ENCODE assay signal across 17 cellular contexts in the genomic region with DNA sequence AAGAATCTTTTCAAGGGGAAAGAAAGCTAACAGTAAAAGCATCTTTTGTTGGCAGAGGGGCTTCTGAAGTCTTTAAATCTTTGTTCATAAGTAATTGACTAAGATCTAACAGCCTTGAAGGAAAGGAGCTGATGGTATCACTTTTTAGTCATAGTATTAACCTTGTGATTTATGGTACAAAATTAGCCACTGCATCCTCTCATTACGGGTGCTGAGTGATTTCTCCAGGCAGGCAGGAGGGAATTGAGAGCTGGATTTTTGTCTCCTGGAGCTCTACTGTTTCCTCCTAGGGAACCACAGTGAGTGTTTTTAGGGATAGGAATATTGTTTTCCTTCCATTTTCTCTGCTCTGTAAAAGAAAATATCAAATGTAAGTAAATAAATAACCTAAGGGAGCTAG.
DNase-seq lines count a peak whose midpoint lies in the region; ATAC-seq, FAIRE-seq and TF ChIP-seq lines count a peak whose summit lies in the region.
"Had no signal": no experiment of that assay in that cellular context is flagged by ENCODE, and none has a peak within 500 bp of the region (broad histone marks: within the 10 kb centered on the region; RNA-seq: fewer than 3 reads in every experiment).

No MANE protein-coding gene starts in this region.

- H3K27ac Mint-ChIP-seq in activated T-cell treated with anti-CD3 and anti-CD28 coated beads, Interleukin-2, amount 50 U/mL, for 72 hours, result no peak overlapping the region

- DNase-seq in A172 (ENCODE audit: low spot score) (peak; percentile 47), NCI-H1417 treated with DMSO at 0.1 percent for 48 hours (lab: John Stamatoyannopoulos, UW) (peak; percentile 23), endothelial cell of umbilical vein (ENCODE audit: low read depth, low spot score) (peak; percentile 4), globus pallidus (ENCODE audit: low spot score) (no peak), head of caudate nucleus (no peak)
- no peak for DNase-seq in activated T-cell treated with anti-CD3 and anti-CD28 coated beads, Interleukin-2, amount 50 U/mL, for 72 hours
- DNase-seq: activated CD4-positive, CD25-positive, alpha-beta regulatory T cell treated with anti-CD3 and anti-CD28 coated beads, Interleukin-2, amount 50 U/mL, for 72 hours; activated effector memory CD4-positive, alpha-beta T cell treated with anti-CD3 and anti-CD28 coated beads, Interleukin-2, amount 50 U/mL, for 16 hours; hippocampal formation; KG1; mucosa of descending colon; NCI-H226; SHP77 treated with DMSO at 0.1 percent for 48 hours had no signal

- no peaks in the 10 kb centered on the region for H3K36me3 Mint-ChIP-seq in activated T-cell treated with anti-CD3 and anti-CD28 coated beads, Interleukin-2, amount 50 U/mL, for 72 hours (ENCODE audit: insufficient read depth in 2 of 2)

- no peak overlapping the region for H3K9ac ChIP-seq in endothelial cell of umbilical vein (replicated peaks; ENCODE audit: extremely low read depth, insufficient read depth, low read length)
- peak overlapping the region; percentile 18 for H3K9ac ChIP-seq in neural cell (ENCODE audit: low read length)

- no peak overlapping the region for H2AFZ ChIP-seq in endothelial cell of umbilical vein (ENCODE audit: low read depth, low read length)
- no peak overlapping the region for H2AFZ ChIP-seq in neural cell (ENCODE audit: low read depth, low read length)

- CTCF ChIA-PET in endothelial cell of umbilical vein (lab: Charles Lee), result interaction anchor here (0.9 kb wide), 1 partner anchor 15 kb away, joined by 3 read pairs; no protein-coding TSS in a partner anchor

- H4K20me1 ChIP-seq in endothelial cell of umbilical vein (replicated peaks; ENCODE audit: control insufficient read depth, extremely low read depth, insufficient read depth, low read length), result no peaks in the 10 kb centered on the region
- H4K20me1 ChIP-seq in neural cell (ENCODE audit: insufficient read depth), result no peaks in the 10 kb centered on the region

- H3K9me1 ChIP-seq in endothelial cell of umbilical vein (replicated peaks; ENCODE audit: control insufficient read depth, extremely low read depth, insufficient read depth, low read length), result no peaks in the 10 kb centered on the region

- H3K27ac ChIP-seq in endothelial cell of umbilical vein (ENCODE audit: insufficient read depth, low read depth, low read length) (no peak overlapping the region), neural cell (ENCODE audit: low read length) (peak overlapping the region; percentile 54)

- H3K9me2 ChIP-seq in neural cell (ENCODE audit: insufficient read depth, low read length), result no peaks in the 10 kb centered on the region

- H3K4me1 ChIP-seq in endothelial cell of umbilical vein (ENCODE audit: control insufficient read depth, extremely low read depth, insufficient read depth, low read length), result no peaks in the 10 kb centered on the region

- no peaks in the 10 kb centered on the region for H3F3A ChIP-seq in neural cell (ENCODE audit: insufficient read depth, low read length, poor library complexity, severe bottlenecking)

- H3K4me1 Mint-ChIP-seq in activated T-cell treated with anti-CD3 and anti-CD28 coated beads, Interleukin-2, amount 50 U/mL, for 72 hours (ENCODE audit: low read depth), result no peaks in the 10 kb centered on the region

- H3K27me3 Mint-ChIP-seq in activated T-cell treated with anti-CD3 and anti-CD28 coated beads, Interleukin-2, amount 50 U/mL, for 72 hours (ENCODE audit: low read depth), result no peaks in the 10 kb centered on the region

- no peaks in the 10 kb centered on the region for H3K9me3 ChIP-seq in endothelial cell of umbilical vein (replicated peaks; ENCODE audit: control insufficient read depth, insufficient read depth, low read length)
- no peaks in the 10 kb centered on the region for H3K9me3 ChIP-seq in neural cell (ENCODE audit: low read length)
- H3K9me3 ChIP-seq: mucosa of descending colon had no signal

- no peak for TF ChIP-seq EP300 in neural cell (conservative IDR thresholded peaks at IDR 0.05; ENCODE audit: poor library complexity, severe bottlenecking)

- H3K9me3 Mint-ChIP-seq in activated T-cell treated with anti-CD3 and anti-CD28 coated beads, Interleukin-2, amount 50 U/mL, for 72 hours, result peaks cover 1 to 4% of the 10 kb centered on the region in 2 donors

- intact Hi-C loops in endothelial cell of umbilical vein (cut with micrococcal nuclease) (no loop called here), head of caudate nucleus (cut with DNase I) (no loop called here)

- H3K27me3 ChIP-seq in endothelial cell of umbilical vein (ENCODE audit: control insufficient read depth in 2 of 2, insufficient read depth in 2 of 2, low read length in 2 of 2), result no peaks in the 10 kb centered on the region
- no peaks in the 10 kb centered on the region for H3K27me3 ChIP-seq in neural cell (ENCODE audit: insufficient read depth, low read depth, low read length)

- no peaks in the 10 kb centered on the region for H3K79me2 ChIP-seq in endothelial cell of umbilical vein (ENCODE audit: control insufficient read depth, insufficient read depth, low read length)
- no peaks in the 10 kb centered on the region for H3K79me2 ChIP-seq in neural cell (replicated peaks; ENCODE audit: insufficient read depth, low read length)

- H3K4me3 Mint-ChIP-seq in activated T-cell treated with anti-CD3 and anti-CD28 coated beads, Interleukin-2, amount 50 U/mL, for 72 hours, result no peak overlapping the region

- POLR2A ChIA-PET in endothelial cell of umbilical vein (lab: Charles Lee), result no interaction called here

- TF ChIP-seq POLR2A in endothelial cell of umbilical vein (IDR thresholded peaks at IDR 0.05; ENCODE audit: low read depth, low read length), result no peak

- ATAC-seq in activated T-cell treated with anti-CD3 and anti-CD28 coated beads, Interleukin-2, amount 50 U/mL, for 72 hours (replicated peaks in 1 of 2), result no peak
- no peak for ATAC-seq in GM21423 (IDR thresholded peaks at IDR 0.05; ENCODE audit: unreplicated experiment)
- ATAC-seq: HCT116, mucosa of descending colon had no signal

- no peak overlapping the region for H3K4me3 ChIP-seq in endothelial cell of umbilical vein (replicated peaks in 1 of 3; ENCODE audit: insufficient read depth in 1 of 3, low read depth in 1 of 3, low read length in 3 of 3)
- no peak overlapping the region for H3K4me3 ChIP-seq in neural cell (ENCODE audit: low read length)
- H3K4me3 ChIP-seq: mucosa of descending colon had no signal

- H3K36me3 ChIP-seq in endothelial cell of umbilical vein (ENCODE audit: control insufficient read depth in 2 of 2, extremely low read depth in 1 of 2, insufficient read depth in 2 of 2, low read length in 2 of 2) (no peaks in the 10 kb centered on the region), neural cell (ENCODE audit: insufficient read depth, low read length) (no peaks in the 10 kb centered on the region)

- no peak for TF ChIP-seq RAD21 in neural cell (conservative IDR thresholded peaks at IDR 0.05)

- no TSS peak for BruUV-seq in endothelial cell of umbilical vein (replicated peaks; lab: Mats Ljungman, UMichigan)

- dilution Hi-C loops in endothelial cell of umbilical vein (cut with MboI; ENCODE audit: extremely low pct_ligation_motif_present, low sequenced_read_pairs), result no loop called here

- TF ChIP-seq CTCF in endothelial cell of umbilical vein (IDR thresholded peaks at IDR 0.05; ENCODE audit: extremely low read depth in 1 of 2, insufficient read depth in 1 of 2, low read depth in 1 of 2, low read length in 2 of 2) (no peak), neural cell (IDR thresholded peaks at IDR 0.05; ENCODE audit: poor library complexity, severe bottlenecking) (no peak)

- FAIRE-seq in endothelial cell of umbilical vein (lab: Jason Lieb, UNC), result no peak
- FAIRE-seq: colon had no signal

- H3K4me2 ChIP-seq in endothelial cell of umbilical vein (ENCODE audit: insufficient read depth, low read length) (no peak overlapping the region), neural cell (ENCODE audit: low read length) (no peak overlapping the region)

TF ChIP-seq in endothelial cell of umbilical vein, 7 proteins besides CTCF, POLR2A, EP300 and RAD21:
- no peak for TF ChIP-seq MYC (IDR thresholded peaks at IDR 0.05; ENCODE audit: low read depth, low read length)
- TF ChIP-seq JUN (IDR thresholded peaks at IDR 0.05; ENCODE audit: borderline replicate concordance, insufficient read depth, insufficient read length, low read depth), result no peak
- no peak for TF ChIP-seq POLR2AphosphoS5 (IDR thresholded peaks at IDR 0.05; ENCODE audit: insufficient read depth, low read depth, low read length)
- TF ChIP-seq EZH2 (IDR thresholded peaks at IDR 0.05; ENCODE audit: borderline replicate concordance, low read depth, low read length, severe bottlenecking), result no peak
TF ChIP-seq in endothelial cell of umbilical vein: peak in this region for 0.

TF ChIP-seq in neural cell, 6 proteins besides CTCF, POLR2A, EP300 and RAD21 (continues in another document):
- TF ChIP-seq MXI1 (conservative IDR thresholded peaks at IDR 0.05; ENCODE audit: poor library complexity, severe bottlenecking) (no peak), REST (IDR thresholded peaks at IDR 0.05; ENCODE audit: borderline replicate concordance) (no peak), POLR2AphosphoS5 (IDR thresholded peaks at IDR 0.05) (no peak), TAF1 (IDR thresholded peaks at IDR 0.05; ENCODE audit: low read depth) (no peak), SMC3 (conservative IDR thresholded peaks at IDR 0.05; ENCODE audit: poor library complexity) (no peak)

Comparison
In these comparisons a context has a peak if more than half of its experiments do, and no peak if none do; other contexts are left out.
1. DNase-seq: peak in A172 (single experiment), NCI-H1417 treated with DMSO at 0.1 percent for 48 hours (single experiment) and endothelial cell of umbilical vein (single experiment); none in globus pallidus (single experiment), head of caudate nucleus (0 of 42) and activated T-cell treated with anti-CD3 and anti-CD28 coated beads, Interleukin-2, amount 50 U/mL, for 72 hours (0 of 2).